Comparison of ENCODE assay signal across 2 cellular contexts in the genomic region with DNA sequence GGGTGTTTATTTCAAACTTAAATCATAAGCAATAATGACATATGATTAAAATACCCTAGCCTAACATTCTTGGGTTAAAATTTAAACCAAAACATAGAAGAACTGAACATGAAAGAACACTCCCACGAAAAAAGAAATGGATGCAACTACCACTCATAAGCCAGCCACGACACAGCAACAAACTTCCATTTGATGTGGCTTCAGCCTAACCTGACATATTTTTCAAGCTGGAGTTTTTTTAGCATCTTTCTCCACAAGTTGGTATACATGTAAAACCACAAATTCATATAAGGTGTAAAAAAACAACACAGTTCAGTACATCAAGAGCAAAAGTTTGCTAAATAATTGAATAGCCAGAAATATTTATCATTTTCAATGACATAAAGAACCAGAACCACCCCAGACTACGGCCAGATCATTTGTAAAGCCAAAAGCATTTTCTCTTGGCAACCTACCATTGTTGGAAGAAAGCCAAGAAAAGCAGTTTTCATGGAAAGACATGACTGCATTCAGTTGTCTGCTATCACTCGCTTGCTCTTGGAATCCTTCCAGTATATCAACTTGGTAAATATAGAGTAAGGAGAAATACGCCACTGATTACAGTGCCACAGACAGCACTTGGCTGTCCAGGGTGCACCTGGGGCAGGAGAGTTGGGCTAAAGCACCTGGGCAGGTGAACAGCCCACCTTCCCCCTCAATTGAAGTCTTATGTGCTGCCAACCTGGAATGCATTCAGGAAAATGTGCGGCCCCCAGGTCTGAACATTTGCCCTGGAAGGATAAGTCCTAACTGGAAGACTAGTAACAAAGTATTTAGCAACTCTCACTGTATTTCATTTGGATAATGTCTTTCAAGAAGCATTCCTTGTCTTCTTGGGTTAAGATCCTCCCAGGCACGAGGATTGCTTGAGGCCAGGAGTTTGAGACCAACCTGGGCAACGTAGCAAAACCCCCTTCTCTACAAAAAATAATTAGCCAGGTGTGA.
A peak's percentile ranks its signal among the peaks of the same experiment; 100 is the strongest.
TF ChIP-seq lines count a peak whose summit lies in the region.

No MANE protein-coding gene starts in this region.

TF ChIP-seq in liver, 16 proteins besides CTCF, POLR2A, EP300 and RAD21:
- TF ChIP-seq GABPA (IDR thresholded peaks at IDR 0.05 in 1 of 2, conservative IDR thresholded peaks at IDR 0.05 in 1 of 2), result no peak
- TF ChIP-seq, protein P1, sequence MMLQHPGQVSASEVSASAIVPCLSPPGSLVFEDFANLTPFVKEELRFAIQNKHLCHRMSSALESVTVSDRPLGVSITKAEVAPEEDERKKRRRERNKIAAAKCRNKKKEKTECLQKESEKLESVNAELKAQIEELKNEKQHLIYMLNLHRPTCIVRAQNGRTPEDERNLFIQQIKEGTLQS (IDR thresholded peaks at IDR 0.05), result no peak
- peak; percentile 63 for TF ChIP-seq YY1 (IDR thresholded peaks at IDR 0.05)
- TF ChIP-seq, protein P2, sequence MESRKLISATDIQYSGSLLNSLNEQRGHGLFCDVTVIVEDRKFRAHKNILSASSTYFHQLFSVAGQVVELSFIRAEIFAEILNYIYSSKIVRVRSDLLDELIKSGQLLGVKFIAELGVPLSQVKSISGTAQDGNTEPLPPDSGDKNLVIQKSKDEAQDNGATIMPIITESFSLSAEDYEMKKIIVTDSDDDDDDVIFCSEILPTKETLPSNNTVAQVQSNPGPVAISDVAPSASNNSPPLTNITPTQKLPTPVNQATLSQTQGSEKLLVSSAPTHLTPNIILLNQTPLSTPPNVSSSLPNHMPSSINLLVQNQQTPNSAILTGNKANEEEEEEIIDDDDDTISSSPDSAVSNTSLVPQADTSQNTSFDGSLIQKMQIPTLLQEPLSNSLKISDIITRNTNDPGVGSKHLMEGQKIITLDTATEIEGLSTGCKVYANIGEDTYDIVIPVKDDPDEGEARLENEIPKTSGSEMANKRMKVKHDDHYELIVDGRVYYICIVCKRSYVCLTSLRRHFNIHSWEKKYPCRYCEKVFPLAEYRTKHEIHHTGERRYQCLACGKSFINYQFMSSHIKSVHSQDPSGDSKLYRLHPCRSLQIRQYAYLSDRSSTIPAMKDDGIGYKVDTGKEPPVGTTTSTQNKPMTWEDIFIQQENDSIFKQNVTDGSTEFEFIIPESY (IDR thresholded peaks at IDR 0.05), result no peak
- TF ChIP-seq NR2F2 (IDR thresholded peaks at IDR 0.05), result peak; percentile 21
- TF ChIP-seq FOXA1 (IDR thresholded peaks at IDR 0.05), result peak; percentile 68
- no peak for TF ChIP-seq MAX (IDR thresholded peaks at IDR 0.05)
- TF ChIP-seq EGR1 (IDR thresholded peaks at IDR 0.05; ENCODE audit: low read depth in 2 of 2), result no peak
- peak; percentile 85 for TF ChIP-seq FOXA2 (IDR thresholded peaks at IDR 0.05)
- TF ChIP-seq TAF1 (conservative IDR thresholded peaks at IDR 0.05), result no peak
- peak; percentile 64 for TF ChIP-seq REST (IDR thresholded peaks at IDR 0.05)
- peak; percentile 63 to 65 for TF ChIP-seq HNF4A (conservative IDR thresholded peaks at IDR 0.05)
- peak; percentile 64 for TF ChIP-seq SP1 (IDR thresholded peaks at IDR 0.05)
- peak; percentile 47 to 57 for TF ChIP-seq JUND (IDR thresholded peaks at IDR 0.05)
- TF ChIP-seq RXRA (IDR thresholded peaks at IDR 0.05), result peak; percentile 57 to 68

TF ChIP-seq in HepG2, 621 proteins besides CTCF, POLR2A, EP300 and RAD21:
- TF ChIP-seq ZNF138 (CRISPR knock-in tag; IDR thresholded peaks at IDR 0.05; ENCODE audit: low read depth) (no peak), PLRG1 (conservative IDR thresholded peaks at IDR 0.05) (no peak), CAMTA2 (CRISPR knock-in tag; IDR thresholded peaks at IDR 0.05; ENCODE audit: borderline replicate concordance) (no peak), ZNF607 (CRISPR knock-in tag; IDR thresholded peaks at IDR 0.05; ENCODE audit: borderline replicate concordance) (no peak), TOE1 (CRISPR knock-in tag; IDR thresholded peaks at IDR 0.05) (no peak), REL (CRISPR knock-in tag; conservative IDR thresholded peaks at IDR 0.05) (no peak), SMAD1 (CRISPR knock-in tag; IDR thresholded peaks at IDR 0.05; ENCODE audit: borderline replicate concordance, low read depth) (no peak), ZNF570 (CRISPR knock-in tag; IDR thresholded peaks at IDR 0.05; ENCODE audit: borderline replicate concordance) (no peak), SNAPC4 (CRISPR knock-in tag; IDR thresholded peaks at IDR 0.05) (no peak), ZNF276 (CRISPR knock-in tag; IDR thresholded peaks at IDR 0.05; ENCODE audit: low read depth) (no peak), AKAP8 (CRISPR knock-in tag; IDR thresholded peaks at IDR 0.05) (no peak), ZNF383 (CRISPR knock-in tag; IDR thresholded peaks at IDR 0.05; ENCODE audit: borderline replicate concordance) (no peak)
- TF ChIP-seq, protein P3, sequence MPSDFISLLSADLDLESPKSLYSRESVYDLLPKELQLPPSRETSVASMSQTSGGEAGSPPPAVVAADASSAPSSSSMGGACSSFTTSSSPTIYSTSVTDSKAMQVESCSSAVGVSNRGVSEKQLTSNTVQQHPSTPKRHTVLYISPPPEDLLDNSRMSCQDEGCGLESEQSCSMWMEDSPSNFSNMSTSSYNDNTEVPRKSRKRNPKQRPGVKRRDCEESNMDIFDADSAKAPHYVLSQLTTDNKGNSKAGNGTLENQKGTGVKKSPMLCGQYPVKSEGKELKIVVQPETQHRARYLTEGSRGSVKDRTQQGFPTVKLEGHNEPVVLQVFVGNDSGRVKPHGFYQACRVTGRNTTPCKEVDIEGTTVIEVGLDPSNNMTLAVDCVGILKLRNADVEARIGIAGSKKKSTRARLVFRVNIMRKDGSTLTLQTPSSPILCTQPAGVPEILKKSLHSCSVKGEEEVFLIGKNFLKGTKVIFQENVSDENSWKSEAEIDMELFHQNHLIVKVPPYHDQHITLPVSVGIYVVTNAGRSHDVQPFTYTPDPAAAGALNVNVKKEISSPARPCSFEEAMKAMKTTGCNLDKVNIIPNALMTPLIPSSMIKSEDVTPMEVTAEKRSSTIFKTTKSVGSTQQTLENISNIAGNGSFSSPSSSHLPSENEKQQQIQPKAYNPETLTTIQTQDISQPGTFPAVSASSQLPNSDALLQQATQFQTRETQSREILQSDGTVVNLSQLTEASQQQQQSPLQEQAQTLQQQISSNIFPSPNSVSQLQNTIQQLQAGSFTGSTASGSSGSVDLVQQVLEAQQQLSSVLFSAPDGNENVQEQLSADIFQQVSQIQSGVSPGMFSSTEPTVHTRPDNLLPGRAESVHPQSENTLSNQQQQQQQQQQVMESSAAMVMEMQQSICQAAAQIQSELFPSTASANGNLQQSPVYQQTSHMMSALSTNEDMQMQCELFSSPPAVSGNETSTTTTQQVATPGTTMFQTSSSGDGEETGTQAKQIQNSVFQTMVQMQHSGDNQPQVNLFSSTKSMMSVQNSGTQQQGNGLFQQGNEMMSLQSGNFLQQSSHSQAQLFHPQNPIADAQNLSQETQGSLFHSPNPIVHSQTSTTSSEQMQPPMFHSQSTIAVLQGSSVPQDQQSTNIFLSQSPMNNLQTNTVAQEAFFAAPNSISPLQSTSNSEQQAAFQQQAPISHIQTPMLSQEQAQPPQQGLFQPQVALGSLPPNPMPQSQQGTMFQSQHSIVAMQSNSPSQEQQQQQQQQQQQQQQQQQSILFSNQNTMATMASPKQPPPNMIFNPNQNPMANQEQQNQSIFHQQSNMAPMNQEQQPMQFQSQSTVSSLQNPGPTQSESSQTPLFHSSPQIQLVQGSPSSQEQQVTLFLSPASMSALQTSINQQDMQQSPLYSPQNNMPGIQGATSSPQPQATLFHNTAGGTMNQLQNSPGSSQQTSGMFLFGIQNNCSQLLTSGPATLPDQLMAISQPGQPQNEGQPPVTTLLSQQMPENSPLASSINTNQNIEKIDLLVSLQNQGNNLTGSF (CRISPR knock-in tag; IDR thresholded peaks at IDR 0.05), result no peak
